ENCODE assay signal across 8 cellular contexts in genomic region chr7:107563761-107564552, GRCh38. TPM values are rescaled to one million over a fixed set of nuclear protein-coding genes. Genes with fewer than 3 reads are reported as not detected.
DNase-seq lines count a peak whose midpoint lies in the region; ATAC-seq and TF ChIP-seq lines count a peak whose summit lies in the region.

Gene COG5, minus strand, starts transcription at chr7:107563920. Its CDS starts 24 bp downstream, at chr7:107563896.
Gene DUS4L, plus strand, starts transcription at chr7:107563971. Its CDS starts 3,100 bp downstream, at chr7:107567071.

- H3K4me3 ChIP-seq in endodermal cell (ENCODE audit: low read length), result peak within 1 kb of the TSS; percentile 97

- H3K9me3 ChIP-seq in endodermal cell (ENCODE audit: control insufficient read depth, low read length), result no peaks in the 10 kb centered on the region

- peaks cover 29% of the 10 kb centered on the region for H3K4me1 Mint-ChIP-seq in endodermal cell
- H3K4me1 Mint-ChIP-seq in mesothelial cell of epicardium, result peaks cover 40% of the 10 kb centered on the region

- H3K9me3 Mint-ChIP-seq in endodermal cell (no peaks in the 10 kb centered on the region), mesothelial cell of epicardium (no peaks in the 10 kb centered on the region)

- peak within 1 kb of the TSS; percentile 19 for H3K27ac ChIP-seq in endodermal cell (ENCODE audit: low read depth, low read length)

- H3K36me3 ChIP-seq in endodermal cell (ENCODE audit: control insufficient read depth, insufficient read depth, low read length), result peaks cover 10% of the 10 kb centered on the region

- ATAC-seq in GM19463 (IDR thresholded peaks at IDR 0.05; ENCODE audit: unreplicated experiment), result peak; percentile 97

- H3K4me3 Mint-ChIP-seq in endodermal cell (peak within 1 kb of the TSS; percentile 77), mesothelial cell of epicardium (peak within 1 kb of the TSS; percentile 74)

- H3K27me3 Mint-ChIP-seq in endodermal cell (ENCODE audit: insufficient read depth) (no peaks in the 10 kb centered on the region), mesothelial cell of epicardium (ENCODE audit: low read depth) (no peaks in the 10 kb centered on the region)

- DNase-seq in COLO829 (ENCODE audit: low spot score) (peak; percentile 75), HK-2 (ENCODE audit: unreplicated experiment) (peak; percentile 87), NOMO-1 treated with DMSO at 0.1 percent for 48 hours (lab: John Stamatoyannopoulos, UW; ENCODE audit: unreplicated experiment) (peak; percentile 30), endodermal cell (peak; percentile 97), mesothelial cell of epicardium (ENCODE audit: low spot score in 2 of 2, unreplicated experiment in 2 of 2) (peak; percentile 70 to 91)
- peak; percentile 58 for DNase-seq in activated CD8-positive, alpha-beta memory T cell treated with anti-CD3 and anti-CD28 coated beads, Interleukin-2, amount 50 U/mL, for 24 hours (ENCODE audit: extremely low read depth)
- DNase-seq in stimulated activated CD8-positive, alpha-beta memory T cell treated with anti-CD3 and anti-CD28 coated beads, Interleukin-15, amount 100 ng/mL, for 48 hours (ENCODE audit: low read depth in 2 of 2), result peak; percentile 76

- peak within 1 kb of the TSS; percentile 84 for H3K9ac ChIP-seq in endodermal cell (ENCODE audit: extremely low read depth, low read length, poor library complexity, severe bottlenecking)

- H3K36me3 Mint-ChIP-seq in endodermal cell (ENCODE audit: low read depth) (peaks cover 9% of the 10 kb centered on the region), mesothelial cell of epicardium (peaks cover 6% of the 10 kb centered on the region)

- no peaks in the 10 kb centered on the region for H3K4me1 ChIP-seq in endodermal cell (ENCODE audit: control insufficient read depth, insufficient read depth, low read length)

- H3K27ac Mint-ChIP-seq in endodermal cell (peak within 1 kb of the TSS; percentile 98), mesothelial cell of epicardium (peak within 1 kb of the TSS; percentile 92)

- no peaks in the 10 kb centered on the region for H3K27me3 ChIP-seq in endodermal cell (ENCODE audit: control insufficient read depth, insufficient read depth, low read length, poor library complexity, severe bottlenecking)

- whole genome bisulfite sequencing in endodermal cell (ENCODE audit: insufficient coverage in 1 of 2, insufficient read length in 1 of 2), 2 experiments, result 0 to 1% methylated on average over 32 to 55 of the region's 55 CpGs

- TF ChIP-seq CTCF in endodermal cell (conservative IDR thresholded peaks at IDR 0.05) (no peak), mesothelial cell of epicardium (IDR thresholded peaks at IDR 0.05; ENCODE audit: unreplicated experiment) (no peak)

RNA-seq across cellular contexts. Expression of gene COG5, which starts in this region (rescaled TPM):
- total RNA-seq in endodermal cell, result 10 to 100 TPM; 25.5 to 34.7 TPM
- polyA plus RNA-seq in endodermal cell (2013, experiment 1 of 2), result 29.6 TPM
- 25.3 TPM for polyA plus RNA-seq in endodermal cell (2013, experiment 2 of 2)
- total RNA-seq in mesothelial cell of epicardium, result 47.7 to 52.0 TPM (median 48.1 TPM) in 3 replicates

RNA-seq across cellular contexts. Expression of gene DUS4L, which starts in this region (rescaled TPM):
- total RNA-seq in endodermal cell (10 to 100 TPM; 13.2 to 18.0 TPM), mesothelial cell of epicardium (10.8 to 14.1 TPM (median 12.8 TPM) in 3 replicates)
- polyA plus RNA-seq in endodermal cell (2013, experiment 1 of 2), result 16.8 TPM
- 14.1 TPM for polyA plus RNA-seq in endodermal cell (2013, experiment 2 of 2)

Comparison
In these comparisons a context has a peak if more than half of its experiments do, and no peak if none do; other contexts are left out.
1. Peak in every context shown above with its lines: DNase-seq, ATAC-seq, H3K4me3 ChIP-seq and H3K27ac ChIP-seq.
2. DNase-seq: peak in every context shown above with its lines; median percentile 97 in endodermal cell; 87 in HK-2; 80 in mesothelial cell of epicardium; 76 in stimulated activated CD8-positive, alpha-beta memory T cell treated with anti-CD3 and anti-CD28 coated beads, Interleukin-15, amount 100 ng/mL, for 48 hours; 75 in COLO829; 58 in activated CD8-positive, alpha-beta memory T cell treated with anti-CD3 and anti-CD28 coated beads, Interleukin-2, amount 50 U/mL, for 24 hours; 30 in NOMO-1 treated with DMSO at 0.1 percent for 48 hours.